10 cellular contexts compared by ENCODE assay signal in the genomic region with DNA sequence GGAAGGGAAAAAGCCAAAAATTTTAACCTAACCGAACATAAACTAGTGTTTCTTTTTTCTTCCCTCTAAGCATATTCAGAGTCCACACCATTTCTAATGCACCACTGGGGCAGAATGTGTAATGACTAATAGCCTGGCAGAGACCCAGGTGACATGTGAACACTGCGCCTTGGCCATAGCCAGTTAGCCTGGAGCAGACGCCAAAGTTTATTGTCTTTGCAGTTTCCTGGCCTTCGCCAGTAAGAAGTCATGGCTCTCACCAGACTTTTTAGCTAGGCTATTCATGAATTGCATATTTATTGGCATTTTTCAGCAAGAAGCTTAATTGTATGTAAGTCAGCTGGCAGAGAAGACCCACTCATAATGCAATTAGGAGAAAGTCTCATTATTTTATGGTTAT.
DNase-seq lines count a peak whose midpoint lies in the region; ATAC-seq and TF ChIP-seq lines count a peak whose summit lies in the region.
"Had no signal": no experiment of that assay in that cellular context is flagged by ENCODE, and none has a peak within 500 bp of the region (broad histone marks: within the 10 kb centered on the region; RNA-seq: fewer than 3 reads in every experiment).

No MANE protein-coding gene starts in this region.

- H4K20me1 ChIP-seq in mammary epithelial cell (ENCODE audit: insufficient read depth, low read length) (no peaks in the 10 kb centered on the region), Karpas-422 (ENCODE audit: insufficient read depth, low read depth, low read length) (no peaks in the 10 kb centered on the region)

- no peak overlapping the region for H3K4me3 ChIP-seq in mammary epithelial cell (replicated peaks in 1 of 3; ENCODE audit: insufficient read depth in 1 of 3, low read depth in 2 of 3, low read length in 3 of 3)
- no peak overlapping the region for H3K4me3 ChIP-seq in tibial nerve
- H3K4me3 ChIP-seq in Karpas-422 (ENCODE audit: low read length) = no peak overlapping the region

- peak in 1 of 2 donors; percentile 33 for TF ChIP-seq EP300 in tibial nerve (IDR thresholded peaks at IDR 0.05)

- in situ Hi-C loops in mammary epithelial cell (cut with MboI; ENCODE audit: low sequenced_read_pairs in 2 of 2) = no loop called here

- H3K9ac ChIP-seq in mammary epithelial cell (ENCODE audit: insufficient read depth, low read length) (no peak overlapping the region), Karpas-422 (ENCODE audit: low read length) (no peak overlapping the region)

- H2AFZ ChIP-seq in mammary epithelial cell (ENCODE audit: low read depth, low read length) (peak overlapping the region; percentile 50), Karpas-422 (ENCODE audit: low read length) (no peak overlapping the region)

- POLR2A ChIA-PET in activated CD4-positive, alpha-beta T cell treated with anti-CD3 and anti-CD28 coated beads for 36 hours (lab: Charles Lee) = no interaction called here

- 2% methylated on average over 4 of the region's 4 CpGs for WGBS in mammary epithelial cell (ENCODE audit: low coverage, missing lambda C conversion rate)
- 25 to 32% methylated on average over 4 of the region's 4 CpGs for WGBS in tibial nerve, 2 donors

- no peaks in the 10 kb centered on the region for H3K79me2 ChIP-seq in mammary epithelial cell (ENCODE audit: insufficient read depth, low read length)
- no peaks in the 10 kb centered on the region for H3K79me2 ChIP-seq in Karpas-422 (ENCODE audit: low read length)

- dilution Hi-C loops in mammary epithelial cell (cut with HindIII; ENCODE audit: low sequenced_read_pairs) = no loop called here

- H3K9me3 ChIP-seq in mammary epithelial cell (replicated peaks; ENCODE audit: insufficient read depth, low read length) = no peaks in the 10 kb centered on the region
- H3K9me3 ChIP-seq in tibial nerve = no peaks in the 10 kb centered on the region
- no peaks in the 10 kb centered on the region for H3K9me3 ChIP-seq in Karpas-422 (ENCODE audit: low read length)

- no peaks in the 10 kb centered on the region for H3K27me3 Mint-ChIP-seq in activated CD4-positive, alpha-beta T cell treated with anti-CD3 and anti-CD28 coated beads for 36 hours

- H3K27ac ChIP-seq in mammary epithelial cell (ENCODE audit: insufficient read depth, low read depth, low read length) (no peak overlapping the region), tibial nerve (peak overlapping the region in 2 of 4 donors; percentile 20 to 51), Karpas-422 (ENCODE audit: low read length) (no peak overlapping the region)

- no peaks in the 10 kb centered on the region; the same call in 1 of the 2 replicates for H3K9me2 ChIP-seq in Karpas-422 (replicated peaks; ENCODE audit: insufficient read depth, low read length)

- TF ChIP-seq CTCF in mammary epithelial cell (conservative IDR thresholded peaks at IDR 0.05 in 1 of 2, IDR thresholded peaks at IDR 0.05 in 1 of 2; ENCODE audit: extremely low read depth in 1 of 2, insufficient read depth in 1 of 2, low read depth in 1 of 2, low read length in 2 of 2) (no peak), tibial nerve (IDR thresholded peaks at IDR 0.05) (no peak), omental fat pad (IDR thresholded peaks at IDR 0.05) (no peak)

- ATAC-seq in omental fat pad (ENCODE audit: low FRiP score) = no peak
- no peak for ATAC-seq in activated CD4-positive, alpha-beta T cell treated with anti-CD3 and anti-CD28 coated beads for 36 hours

- H3K4me3 Mint-ChIP-seq in activated CD4-positive, alpha-beta T cell treated with anti-CD3 and anti-CD28 coated beads for 36 hours = no peak overlapping the region

- DNase-seq in HT-29 (ENCODE audit: low spot score) (peak; percentile 71), mammary epithelial cell (peak; percentile 79), inferior parietal cortex (ENCODE audit: extremely low spot score) (peak; percentile 67), tibial nerve (ENCODE audit: low spot score in 2 of 2) (peak; percentile 49 to 85), omental fat pad (ENCODE audit: low spot score) (no peak), Karpas-422 (no peak), germinal center (ENCODE audit: low spot score) (no peak)
- DNase-seq in activated CD4-positive, alpha-beta T cell treated with anti-CD3 and anti-CD28 coated beads for 36 hours = no peak
- DNase-seq: activated T-cell treated with anti-CD3 and anti-CD28 coated beads for 4 hours; NK-92 treated with Interleukin-12 subunit alpha and Interleukin-12 subunit beta, amount 100 ng/mL, for 24 hours had no signal

- H3K27ac Mint-ChIP-seq in activated CD4-positive, alpha-beta T cell treated with anti-CD3 and anti-CD28 coated beads for 36 hours = no peak overlapping the region

- H3K36me3 ChIP-seq in mammary epithelial cell (ENCODE audit: insufficient read depth, low read length) (no peaks in the 10 kb centered on the region), tibial nerve (no peaks in the 10 kb centered on the region), Karpas-422 (ENCODE audit: insufficient read depth, low read length) (no peaks in the 10 kb centered on the region)

- CTCF ChIA-PET in mammary epithelial cell (lab: Charles Lee; ENCODE audit: low non-redundant PET) = no interaction called here
- CTCF ChIA-PET in activated CD4-positive, alpha-beta T cell treated with anti-CD3 and anti-CD28 coated beads for 36 hours (lab: Charles Lee) = no interaction called here

- no peak for TF ChIP-seq POLR2A in tibial nerve (IDR thresholded peaks at IDR 0.05)

- no peaks in the 10 kb centered on the region for H3K36me3 Mint-ChIP-seq in activated CD4-positive, alpha-beta T cell treated with anti-CD3 and anti-CD28 coated beads for 36 hours (ENCODE audit: low read depth)

- intact Hi-C loops in mammary epithelial cell (cut with micrococcal nuclease) = no loop called here
- intact Hi-C loops in activated CD4-positive, alpha-beta T cell treated with anti-CD3 and anti-CD28 coated beads for 36 hours (cut with DNase I, micrococcal nuclease) = no loop called here

- H3K4me1 ChIP-seq in mammary epithelial cell (ENCODE audit: insufficient read depth, low read length) = peaks cover 8% of the 10 kb centered on the region
- H3K4me1 ChIP-seq in tibial nerve = peaks cover 0 to 11% (median 2%) of the 10 kb centered on the region in 4 donors
- H3K4me1 ChIP-seq in Karpas-422 (ENCODE audit: low read length) = no peaks in the 10 kb centered on the region

- BruUV-seq in mammary epithelial cell (replicated peaks; lab: Mats Ljungman, UMichigan) = no TSS peak

- no peaks in the 10 kb centered on the region for H3K9me3 Mint-ChIP-seq in activated CD4-positive, alpha-beta T cell treated with anti-CD3 and anti-CD28 coated beads for 36 hours (ENCODE audit: low read depth)

- peaks cover 4% of the 10 kb centered on the region for H3K4me1 Mint-ChIP-seq in activated CD4-positive, alpha-beta T cell treated with anti-CD3 and anti-CD28 coated beads for 36 hours

- H3K4me2 ChIP-seq in mammary epithelial cell (ENCODE audit: insufficient read depth, low read depth, low read length) (peak overlapping the region; percentile 18), Karpas-422 (ENCODE audit: low read depth, low read length, poor library complexity, severe bottlenecking) (no peak overlapping the region)

- no peaks in the 10 kb centered on the region for H3K27me3 ChIP-seq in mammary epithelial cell (ENCODE audit: insufficient read depth, low read length)
- no peaks in the 10 kb centered on the region for H3K27me3 ChIP-seq in tibial nerve
- no peaks in the 10 kb centered on the region for H3K27me3 ChIP-seq in Karpas-422 (ENCODE audit: low read length)

Comparison
In these comparisons a context has a peak if more than half of its experiments do, and no peak if none do; other contexts are left out.
1. DNase-seq: peak in HT-29 (single experiment), mammary epithelial cell (single experiment), inferior parietal cortex (single experiment) and tibial nerve (2 of 2); none in omental fat pad (single experiment), activated CD4-positive, alpha-beta T cell treated with anti-CD3 and anti-CD28 coated beads for 36 hours (single experiment), Karpas-422 (single experiment) and germinal center (single experiment).